Comparison of ENCODE assay signal across 19 cellular contexts in genomic region chr1:239819075-239819474, GRCh38.
A peak's percentile ranks its signal among the peaks of the same experiment; 100 is the strongest.
DNase-seq lines count a peak whose midpoint lies in the region; ATAC-seq and TF ChIP-seq lines count a peak whose summit lies in the region.
"Had no signal": no experiment of that assay in that cellular context is flagged by ENCODE, and none has a peak within 500 bp of the region (broad histone marks: within the 10 kb centered on the region; RNA-seq: fewer than 3 reads in every experiment).

No MANE protein-coding gene starts in this region.

- peak; percentile 45 for ATAC-seq in stimulated activated naive CD8-positive, alpha-beta T cell treated with anti-CD3 and anti-CD28 coated beads, Interleukin-15, amount 100 ng/mL, for 72 hours
- ATAC-seq in stimulated activated naive CD8-positive, alpha-beta T cell treated with anti-CD3 and anti-CD28 coated beads, Interleukin-15, Interleukin-2, amounts not matched to agents 100 U/mL and 50 U/mL, for 24 hours, result no peak
- ATAC-seq: heart right ventricle; naive thymus-derived CD4-positive, alpha-beta T cell; Right ventricle myocardium inferior; T-helper 17 cell had no signal

- no peak overlapping the region for H3K4me3 ChIP-seq in NB4 (ENCODE audit: low read depth, low read length)
- H3K4me3 ChIP-seq: HAP-1, heart right ventricle, smooth muscle cell, testis had no signal

- peaks cover 4% of the 10 kb centered on the region for H3K4me1 Mint-ChIP-seq in stimulated activated naive CD8-positive, alpha-beta T cell treated with anti-CD3 and anti-CD28 coated beads, Interleukin-15, amount 100 ng/mL, for 72 hours
- H3K4me1 Mint-ChIP-seq in endothelial cell (ENCODE audit: unreplicated experiment), result peaks cover 27% of the 10 kb centered on the region

- no peak overlapping the region for H3K4me3 Mint-ChIP-seq in stimulated activated naive CD8-positive, alpha-beta T cell treated with anti-CD3 and anti-CD28 coated beads, Interleukin-15, amount 100 ng/mL, for 72 hours
- H3K4me3 Mint-ChIP-seq in endothelial cell (ENCODE audit: unreplicated experiment), result no peak overlapping the region
- H3K4me3 Mint-ChIP-seq: naive thymus-derived CD4-positive, alpha-beta T cell; T-helper 17 cell had no signal

- TF ChIP-seq POLR2A in NB4 (IDR thresholded peaks at IDR 0.05; ENCODE audit: extremely low read depth, insufficient read length), result no peak

- no peak for TF ChIP-seq CTCF in NB4 (IDR thresholded peaks at IDR 0.05; ENCODE audit: low read depth, low read length)
- TF ChIP-seq CTCF in endothelial cell (IDR thresholded peaks at IDR 0.05; ENCODE audit: unreplicated experiment), result peak; percentile 29

- DNase-seq in stimulated activated naive CD8-positive, alpha-beta T cell treated with anti-CD3 and anti-CD28 coated beads, Interleukin-15, amount 100 ng/mL, for 72 hours, result peak in 1 of 2 donors; percentile 22
- DNase-seq in stimulated activated naive CD8-positive, alpha-beta T cell treated with anti-CD3 and anti-CD28 coated beads, Interleukin-15, Interleukin-2, amounts not matched to agents 100 U/mL and 50 U/mL, for 24 hours, result no peak
- DNase-seq in NB4 (ENCODE audit: low read depth) (peak; percentile 7), endothelial cell (ENCODE audit: low spot score) (no peak), Kasumi-1 (lab: John Stamatoyannopoulos, UW) (no peak), NCI-H2171 treated with DMSO at 0.1 percent for 48 hours (lab: John Stamatoyannopoulos, UW) (no peak)
- DNase-seq in activated effector memory CD4-positive, alpha-beta T cell treated with anti-CD3 and anti-CD28 coated beads, Interleukin-2, amount 50 U/mL, for 16 hours, result no peak
- DNase-seq: activated CD4-positive, CD25-positive, alpha-beta regulatory T cell treated with anti-CD3 and anti-CD28 coated beads, Interleukin-2, amount 50 U/mL, for 72 hours; activated T-cell treated with anti-CD3 and anti-CD28 coated beads, Interleukin-2, amount 50 U/mL, for 48 hours; central memory CD4-positive, alpha-beta T cell; heart right ventricle; NCI-H1436 treated with DMSO at 0.1 percent for 48 hours; NCI-H345; T-helper 17 cell; testis had no signal

- H3K27ac Mint-ChIP-seq in stimulated activated naive CD8-positive, alpha-beta T cell treated with anti-CD3 and anti-CD28 coated beads, Interleukin-15, amount 100 ng/mL, for 72 hours, result peak overlapping the region in 1 of 2 donors; percentile 86
- no peak overlapping the region for H3K27ac Mint-ChIP-seq in endothelial cell (ENCODE audit: unreplicated experiment)
- H3K27ac Mint-ChIP-seq: T-helper 17 cell had no signal

- peaks cover 7% of the 10 kb centered on the region for H3K36me3 Mint-ChIP-seq in endothelial cell (ENCODE audit: low read depth, unreplicated experiment)
- H3K36me3 Mint-ChIP-seq: naive thymus-derived CD4-positive, alpha-beta T cell had no signal

- no peaks in the 10 kb centered on the region for H3K27me3 Mint-ChIP-seq in stimulated activated naive CD8-positive, alpha-beta T cell treated with anti-CD3 and anti-CD28 coated beads, Interleukin-15, amount 100 ng/mL, for 72 hours
- peaks cover 3% of the 10 kb centered on the region for H3K27me3 Mint-ChIP-seq in endothelial cell (ENCODE audit: unreplicated experiment)
- H3K27me3 Mint-ChIP-seq: naive thymus-derived CD4-positive, alpha-beta T cell had no signal

- H3K9me3 Mint-ChIP-seq in stimulated activated naive CD8-positive, alpha-beta T cell treated with anti-CD3 and anti-CD28 coated beads, Interleukin-15, amount 100 ng/mL, for 72 hours, result no peaks in the 10 kb centered on the region
- H3K9me3 Mint-ChIP-seq in endothelial cell (ENCODE audit: unreplicated experiment), result no peaks in the 10 kb centered on the region
- H3K9me3 Mint-ChIP-seq: naive thymus-derived CD4-positive, alpha-beta T cell had no signal
